Comparison of ENCODE assay signal across 1 cellular context in the genomic region with DNA sequence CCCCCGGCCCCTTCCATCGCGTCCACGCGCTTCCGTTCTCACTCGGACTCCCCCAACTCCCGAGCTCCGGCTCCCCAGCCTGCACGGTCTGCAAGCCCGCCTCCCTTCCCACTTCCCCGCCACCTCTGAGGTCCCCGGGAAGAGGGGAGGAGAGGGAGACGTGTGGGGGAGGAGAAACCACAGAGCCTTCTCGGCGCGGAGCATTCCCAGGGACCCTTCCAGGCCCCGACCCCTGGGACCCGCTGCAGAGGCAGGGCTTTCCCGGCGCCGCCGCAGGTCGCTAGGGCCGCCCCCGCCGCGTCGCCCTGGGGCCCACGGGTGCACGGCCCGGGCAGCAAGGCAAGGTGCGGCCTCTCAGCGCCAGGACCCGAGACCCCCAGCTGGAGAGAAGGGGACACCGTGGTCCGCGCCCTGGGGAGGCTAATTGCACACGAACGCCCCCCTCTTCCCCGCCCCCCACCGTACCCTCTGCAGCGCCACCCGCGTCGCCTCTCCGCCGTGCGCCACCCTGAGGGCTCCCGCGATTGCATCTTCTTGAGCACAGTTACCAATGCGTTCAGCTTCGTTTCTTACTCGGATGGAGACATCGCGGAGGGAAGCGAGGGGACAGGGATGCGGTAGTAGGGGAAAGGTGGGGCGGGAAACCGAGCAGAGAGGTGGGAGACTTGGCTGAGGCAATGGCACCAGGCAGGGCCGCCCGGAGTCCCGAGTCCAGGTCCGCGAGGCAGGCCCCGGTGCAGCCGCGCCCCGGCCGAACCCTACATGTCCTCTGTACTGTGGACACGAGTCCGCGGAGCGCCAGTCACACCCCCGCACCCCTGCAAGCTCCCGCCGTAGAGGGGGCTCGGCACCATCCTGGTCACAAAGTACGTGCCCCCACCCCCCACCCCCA.
TF ChIP-seq lines count a peak whose summit lies in the region.

No MANE protein-coding gene starts in this region.

TF ChIP-seq in K562, 482 proteins besides CTCF, POLR2A, EP300 and RAD21 (continued from another document):
- TF ChIP-seq, protein P1, sequence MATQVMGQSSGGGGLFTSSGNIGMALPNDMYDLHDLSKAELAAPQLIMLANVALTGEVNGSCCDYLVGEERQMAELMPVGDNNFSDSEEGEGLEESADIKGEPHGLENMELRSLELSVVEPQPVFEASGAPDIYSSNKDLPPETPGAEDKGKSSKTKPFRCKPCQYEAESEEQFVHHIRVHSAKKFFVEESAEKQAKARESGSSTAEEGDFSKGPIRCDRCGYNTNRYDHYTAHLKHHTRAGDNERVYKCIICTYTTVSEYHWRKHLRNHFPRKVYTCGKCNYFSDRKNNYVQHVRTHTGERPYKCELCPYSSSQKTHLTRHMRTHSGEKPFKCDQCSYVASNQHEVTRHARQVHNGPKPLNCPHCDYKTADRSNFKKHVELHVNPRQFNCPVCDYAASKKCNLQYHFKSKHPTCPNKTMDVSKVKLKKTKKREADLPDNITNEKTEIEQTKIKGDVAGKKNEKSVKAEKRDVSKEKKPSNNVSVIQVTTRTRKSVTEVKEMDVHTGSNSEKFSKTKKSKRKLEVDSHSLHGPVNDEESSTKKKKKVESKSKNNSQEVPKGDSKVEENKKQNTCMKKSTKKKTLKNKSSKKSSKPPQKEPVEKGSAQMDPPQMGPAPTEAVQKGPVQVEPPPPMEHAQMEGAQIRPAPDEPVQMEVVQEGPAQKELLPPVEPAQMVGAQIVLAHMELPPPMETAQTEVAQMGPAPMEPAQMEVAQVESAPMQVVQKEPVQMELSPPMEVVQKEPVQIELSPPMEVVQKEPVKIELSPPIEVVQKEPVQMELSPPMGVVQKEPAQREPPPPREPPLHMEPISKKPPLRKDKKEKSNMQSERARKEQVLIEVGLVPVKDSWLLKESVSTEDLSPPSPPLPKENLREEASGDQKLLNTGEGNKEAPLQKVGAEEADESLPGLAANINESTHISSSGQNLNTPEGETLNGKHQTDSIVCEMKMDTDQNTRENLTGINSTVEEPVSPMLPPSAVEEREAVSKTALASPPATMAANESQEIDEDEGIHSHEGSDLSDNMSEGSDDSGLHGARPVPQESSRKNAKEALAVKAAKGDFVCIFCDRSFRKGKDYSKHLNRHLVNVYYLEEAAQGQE (CRISPR knock-in tag; IDR thresholded peaks at IDR 0.05; ENCODE audit: low read depth) = peak; percentile 31; the same call in 1 of the 2 replicates
- TF ChIP-seq, protein P2, sequence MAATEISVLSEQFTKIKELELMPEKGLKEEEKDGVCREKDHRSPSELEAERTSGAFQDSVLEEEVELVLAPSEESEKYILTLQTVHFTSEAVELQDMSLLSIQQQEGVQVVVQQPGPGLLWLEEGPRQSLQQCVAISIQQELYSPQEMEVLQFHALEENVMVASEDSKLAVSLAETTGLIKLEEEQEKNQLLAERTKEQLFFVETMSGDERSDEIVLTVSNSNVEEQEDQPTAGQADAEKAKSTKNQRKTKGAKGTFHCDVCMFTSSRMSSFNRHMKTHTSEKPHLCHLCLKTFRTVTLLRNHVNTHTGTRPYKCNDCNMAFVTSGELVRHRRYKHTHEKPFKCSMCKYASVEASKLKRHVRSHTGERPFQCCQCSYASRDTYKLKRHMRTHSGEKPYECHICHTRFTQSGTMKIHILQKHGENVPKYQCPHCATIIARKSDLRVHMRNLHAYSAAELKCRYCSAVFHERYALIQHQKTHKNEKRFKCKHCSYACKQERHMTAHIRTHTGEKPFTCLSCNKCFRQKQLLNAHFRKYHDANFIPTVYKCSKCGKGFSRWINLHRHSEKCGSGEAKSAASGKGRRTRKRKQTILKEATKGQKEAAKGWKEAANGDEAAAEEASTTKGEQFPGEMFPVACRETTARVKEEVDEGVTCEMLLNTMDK (IDR thresholded peaks at IDR 0.05; ENCODE audit: borderline replicate concordance, insufficient read depth, low read depth, low read length, poor library complexity, severe bottlenecking) = peak; percentile 31
- TF ChIP-seq, protein P3, sequence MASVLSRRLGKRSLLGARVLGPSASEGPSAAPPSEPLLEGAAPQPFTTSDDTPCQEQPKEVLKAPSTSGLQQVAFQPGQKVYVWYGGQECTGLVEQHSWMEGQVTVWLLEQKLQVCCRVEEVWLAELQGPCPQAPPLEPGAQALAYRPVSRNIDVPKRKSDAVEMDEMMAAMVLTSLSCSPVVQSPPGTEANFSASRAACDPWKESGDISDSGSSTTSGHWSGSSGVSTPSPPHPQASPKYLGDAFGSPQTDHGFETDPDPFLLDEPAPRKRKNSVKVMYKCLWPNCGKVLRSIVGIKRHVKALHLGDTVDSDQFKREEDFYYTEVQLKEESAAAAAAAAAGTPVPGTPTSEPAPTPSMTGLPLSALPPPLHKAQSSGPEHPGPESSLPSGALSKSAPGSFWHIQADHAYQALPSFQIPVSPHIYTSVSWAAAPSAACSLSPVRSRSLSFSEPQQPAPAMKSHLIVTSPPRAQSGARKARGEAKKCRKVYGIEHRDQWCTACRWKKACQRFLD (CRISPR knock-in tag; IDR thresholded peaks at IDR 0.05) = 0 out of 2 replicates have a peak, but pooled peaks have one; percentile 41
- TF ChIP-seq, protein P4, sequence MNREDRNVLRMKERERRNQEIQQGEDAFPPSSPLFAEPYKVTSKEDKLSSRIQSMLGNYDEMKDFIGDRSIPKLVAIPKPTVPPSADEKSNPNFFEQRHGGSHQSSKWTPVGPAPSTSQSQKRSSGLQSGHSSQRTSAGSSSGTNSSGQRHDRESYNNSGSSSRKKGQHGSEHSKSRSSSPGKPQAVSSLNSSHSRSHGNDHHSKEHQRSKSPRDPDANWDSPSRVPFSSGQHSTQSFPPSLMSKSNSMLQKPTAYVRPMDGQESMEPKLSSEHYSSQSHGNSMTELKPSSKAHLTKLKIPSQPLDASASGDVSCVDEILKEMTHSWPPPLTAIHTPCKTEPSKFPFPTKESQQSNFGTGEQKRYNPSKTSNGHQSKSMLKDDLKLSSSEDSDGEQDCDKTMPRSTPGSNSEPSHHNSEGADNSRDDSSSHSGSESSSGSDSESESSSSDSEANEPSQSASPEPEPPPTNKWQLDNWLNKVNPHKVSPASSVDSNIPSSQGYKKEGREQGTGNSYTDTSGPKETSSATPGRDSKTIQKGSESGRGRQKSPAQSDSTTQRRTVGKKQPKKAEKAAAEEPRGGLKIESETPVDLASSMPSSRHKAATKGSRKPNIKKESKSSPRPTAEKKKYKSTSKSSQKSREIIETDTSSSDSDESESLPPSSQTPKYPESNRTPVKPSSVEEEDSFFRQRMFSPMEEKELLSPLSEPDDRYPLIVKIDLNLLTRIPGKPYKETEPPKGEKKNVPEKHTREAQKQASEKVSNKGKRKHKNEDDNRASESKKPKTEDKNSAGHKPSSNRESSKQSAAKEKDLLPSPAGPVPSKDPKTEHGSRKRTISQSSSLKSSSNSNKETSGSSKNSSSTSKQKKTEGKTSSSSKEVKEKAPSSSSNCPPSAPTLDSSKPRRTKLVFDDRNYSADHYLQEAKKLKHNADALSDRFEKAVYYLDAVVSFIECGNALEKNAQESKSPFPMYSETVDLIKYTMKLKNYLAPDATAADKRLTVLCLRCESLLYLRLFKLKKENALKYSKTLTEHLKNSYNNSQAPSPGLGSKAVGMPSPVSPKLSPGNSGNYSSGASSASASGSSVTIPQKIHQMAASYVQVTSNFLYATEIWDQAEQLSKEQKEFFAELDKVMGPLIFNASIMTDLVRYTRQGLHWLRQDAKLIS (CRISPR knock-in tag; IDR thresholded peaks at IDR 0.05) = 0 out of 2 replicates have a peak, but pooled peaks have one; percentile 11
- TF ChIP-seq, protein P5, sequence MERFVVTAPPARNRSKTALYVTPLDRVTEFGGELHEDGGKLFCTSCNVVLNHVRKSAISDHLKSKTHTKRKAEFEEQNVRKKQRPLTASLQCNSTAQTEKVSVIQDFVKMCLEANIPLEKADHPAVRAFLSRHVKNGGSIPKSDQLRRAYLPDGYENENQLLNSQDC (CRISPR knock-in tag; IDR thresholded peaks at IDR 0.05) = no peak
- peak; percentile 44 for TF ChIP-seq PCBP1 (IDR thresholded peaks at IDR 0.05; ENCODE audit: low read depth, low read length, poor library complexity, severe bottlenecking)
- peak; percentile 69 for TF ChIP-seq RBFOX2 (IDR thresholded peaks at IDR 0.05; ENCODE audit: low read depth, low read length)
- TF ChIP-seq KAT7 (CRISPR knock-in tag; IDR thresholded peaks at IDR 0.05; ENCODE audit: borderline replicate concordance) = 0 out of 2 replicates have a peak, but pooled peaks have one; percentile 29
- TF ChIP-seq ZNF76 (CRISPR knock-in tag; IDR thresholded peaks at IDR 0.05; ENCODE audit: borderline replicate concordance) = 0 out of 2 replicates have a peak, but pooled peaks have one; percentile 47
- TF ChIP-seq ARID1B (IDR thresholded peaks at IDR 0.05) = 0 out of 2 replicates have a peak, but pooled peaks have one; percentile 8
- TF ChIP-seq GATAD2A (IDR thresholded peaks at IDR 0.05) = 0 out of 2 replicates have a peak, but pooled peaks have one; percentile 46
- TF ChIP-seq, protein P6, sequence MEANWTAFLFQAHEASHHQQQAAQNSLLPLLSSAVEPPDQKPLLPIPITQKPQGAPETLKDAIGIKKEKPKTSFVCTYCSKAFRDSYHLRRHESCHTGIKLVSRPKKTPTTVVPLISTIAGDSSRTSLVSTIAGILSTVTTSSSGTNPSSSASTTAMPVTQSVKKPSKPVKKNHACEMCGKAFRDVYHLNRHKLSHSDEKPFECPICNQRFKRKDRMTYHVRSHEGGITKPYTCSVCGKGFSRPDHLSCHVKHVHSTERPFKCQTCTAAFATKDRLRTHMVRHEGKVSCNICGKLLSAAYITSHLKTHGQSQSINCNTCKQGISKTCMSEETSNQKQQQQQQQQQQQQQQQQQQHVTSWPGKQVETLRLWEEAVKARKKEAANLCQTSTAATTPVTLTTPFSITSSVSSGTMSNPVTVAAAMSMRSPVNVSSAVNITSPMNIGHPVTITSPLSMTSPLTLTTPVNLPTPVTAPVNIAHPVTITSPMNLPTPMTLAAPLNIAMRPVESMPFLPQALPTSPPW (CRISPR knock-in tag; IDR thresholded peaks at IDR 0.05) = peak; percentile 48
- no peak for TF ChIP-seq TAF15 (IDR thresholded peaks at IDR 0.05; ENCODE audit: low read depth, low read length)
- no peak for TF ChIP-seq FOXM1 (IDR thresholded peaks at IDR 0.05; ENCODE audit: low read depth)
- TF ChIP-seq FOXM1 (CRISPR knock-in tag; IDR thresholded peaks at IDR 0.05; ENCODE audit: low read depth) = 0 out of 2 replicates have a peak, but pooled peaks have one; percentile 40
- TF ChIP-seq FIP1L1 (IDR thresholded peaks at IDR 0.05; ENCODE audit: low read depth, low read length, poor library complexity, severe bottlenecking) = peak; percentile 64
